In genomic region chr7:22725585-22725984, GRCh38 we compare ENCODE assay signal across 1 cellular context.
TF ChIP-seq lines count a peak whose summit lies in the region.

No MANE protein-coding gene starts in this region.

TF ChIP-seq in endothelial cell of umbilical vein, 7 proteins besides CTCF, POLR2A, EP300 and RAD21 (continued from another document):
- TF ChIP-seq FOS (IDR thresholded peaks at IDR 0.05; ENCODE audit: borderline replicate concordance, insufficient read depth, low read length) (no peak), JUN (IDR thresholded peaks at IDR 0.05; ENCODE audit: borderline replicate concordance, insufficient read depth, insufficient read length, low read depth) (no peak), EZH2 (IDR thresholded peaks at IDR 0.05; ENCODE audit: borderline replicate concordance, low read depth, low read length, severe bottlenecking) (no peak), MYC (IDR thresholded peaks at IDR 0.05; ENCODE audit: low read depth, low read length) (no peak), MAX (IDR thresholded peaks at IDR 0.05; ENCODE audit: insufficient read depth, insufficient read length) (no peak)
